9 cellular contexts compared by ENCODE assay signal in genomic region chr16:31215287-31216115, GRCh38. TPM values are rescaled to one million over a fixed set of nuclear protein-coding genes. Genes with fewer than 3 reads are reported as not detected.
DNase-seq lines count a peak whose midpoint lies in the region; ATAC-seq, FAIRE-seq and TF ChIP-seq lines count a peak whose summit lies in the region.
"Had no signal": no experiment of that assay in that cellular context is flagged by ENCODE, and none has a peak within 500 bp of the region (broad histone marks: within the 10 kb centered on the region; RNA-seq: fewer than 3 reads in every experiment).

No MANE protein-coding gene starts in this region.

- H3K4me1 ChIP-seq in A673 (ENCODE audit: insufficient read depth, low read length, poor library complexity, severe bottlenecking) (peaks cover 15% of the 10 kb centered on the region), muscle layer of duodenum (ENCODE audit: control insufficient read depth in 1 of 2, insufficient read depth in 2 of 2, low read length in 2 of 2) (peaks cover 8 to 28% of the 10 kb centered on the region in 2 donors)

- peaks cover 16 to 24% (median 17%) of the 10 kb centered on the region in 3 donors for H3K4me1 Mint-ChIP-seq in T-cell

- no peak overlapping the region for H3K27ac Mint-ChIP-seq in T-cell

- TF ChIP-seq CTCF in A673 (conservative IDR thresholded peaks at IDR 0.05; ENCODE audit: low read depth, low read length) (no peak), epithelial cell of proximal tubule (conservative IDR thresholded peaks at IDR 0.05; ENCODE audit: low read depth, low read length) (no peak)

- no peaks in the 10 kb centered on the region for H3K9me3 Mint-ChIP-seq in T-cell

- H3K9me3 ChIP-seq in A673 (ENCODE audit: low read depth, low read length, poor library complexity, severe bottlenecking) = no peaks in the 10 kb centered on the region
- H3K9me3 ChIP-seq in muscle layer of duodenum (ENCODE audit: control insufficient read depth in 1 of 2, low read length in 2 of 2) = no peaks in the 10 kb centered on the region

- intact Hi-C loops in A673 (cut with micrococcal nuclease; ENCODE audit: unreplicated experiment) = no loop called here

- ATAC-seq in T-cell (replicated peaks in 1 of 4) (peak; percentile 39 to 69 (median 46)), HG02938 (IDR thresholded peaks at IDR 0.05; ENCODE audit: unreplicated experiment) (no peak)

- peak; percentile 69 for FAIRE-seq in GM12891 (lab: Jason Lieb, UNC)

- POLR2A ChIA-PET in A673 (lab: Charles Lee; ENCODE audit: low non-redundant PET) (interaction anchor here (0.5 kb wide), 1 partner anchor 29 kb away, joined by 7 read pairs; no protein-coding TSS in a partner anchor), T-cell (lab: Charles Lee) (interaction anchor here in 1 of 2 donors (0.5 to 0.9 kb wide), 2 partner anchors 18 to 34 kb away, joined by 3 read pairs; no protein-coding TSS in a partner anchor)

- peaks cover 48% of the 10 kb centered on the region for H3K27me3 ChIP-seq in A673 (replicated peaks; ENCODE audit: insufficient read depth, low read depth, low read length, poor library complexity)
- H3K27me3 ChIP-seq in muscle layer of duodenum (ENCODE audit: low read depth, low read length) = peaks cover 25% of the 10 kb centered on the region

- peak overlapping the region; percentile 67 to 74 (median 70) for H3K4me3 Mint-ChIP-seq in T-cell

- H3K4me3 ChIP-seq in A673 (ENCODE audit: low read depth, low read length, poor library complexity, severe bottlenecking) = peak overlapping the region; percentile 41
- H3K4me3 ChIP-seq in epithelial cell of proximal tubule (ENCODE audit: low read depth, low read length) = peak overlapping the region; percentile 42
- H3K4me3 ChIP-seq in muscle layer of duodenum (ENCODE audit: low read depth in 1 of 2, low read length in 2 of 2) = peak overlapping the region; percentile 30 to 75

- DNase-seq in A673 (ENCODE audit: low spot score) = peak; percentile 55
- DNase-seq in GM12891 (ENCODE audit: insufficient read length, low spot score) = no peak
- peak in 6 of 34 experiments; percentile 16 to 28 (median 18) for DNase-seq in T-cell
- DNase-seq in epithelial cell of proximal tubule (ENCODE audit: low read depth) = no peak
- DNase-seq in activated CD8-positive, alpha-beta memory T cell treated with anti-CD3 and anti-CD28 coated beads for 24 hours = no peak
- no peak for DNase-seq in erythroblast (lab: John Stamatoyannopoulos, UW)

- no TSS peak for BruUV-seq in A673 (replicated peaks; lab: Mats Ljungman, UMichigan)

- H3K36me3 Mint-ChIP-seq in T-cell = no peaks in the 10 kb centered on the region

- TF ChIP-seq POLR2A in GM12891 (IDR thresholded peaks at IDR 0.05; ENCODE audit: low read depth, low read length) (no peak), erythroblast (IDR thresholded peaks at IDR 0.05; ENCODE audit: low read length) (no peak)

- no peak overlapping the region for H3K27ac ChIP-seq in A673 (ENCODE audit: low read depth, low read length, poor library complexity, severe bottlenecking)
- no peak overlapping the region for H3K27ac ChIP-seq in muscle layer of duodenum (ENCODE audit: low read length)
- H3K27ac ChIP-seq: epithelial cell of prostate had no signal

- H3K36me3 ChIP-seq in A673 (ENCODE audit: insufficient read depth, low read length, poor library complexity, severe bottlenecking) (no peaks in the 10 kb centered on the region), muscle layer of duodenum (ENCODE audit: control insufficient read depth in 1 of 2, insufficient read depth in 2 of 2, low read length in 2 of 2) (no peaks in the 10 kb centered on the region)

- H3K27me3 Mint-ChIP-seq in T-cell = peaks cover 27 to 52% of the 10 kb centered on the region in 2 donors

- CTCF ChIA-PET in A673 (lab: Charles Lee) (interaction anchor here (0.6 kb wide), 2 partner anchors 10 to 54 kb away, joined by 3 read pairs; no protein-coding TSS in a partner anchor), T-cell (lab: Charles Lee) (interaction anchor here in 1 of 2 donors (1.1 kb wide), 1 partner anchor 15 kb away, joined by 3 read pairs; no protein-coding TSS in a partner anchor)

TF ChIP-seq in GM12891, 5 proteins besides CTCF, POLR2A, EP300 and RAD21:
- TF ChIP-seq POU2F2 (IDR thresholded peaks at IDR 0.05; ENCODE audit: low read depth, low read length) = no peak
- no peak for TF ChIP-seq PAX5 (IDR thresholded peaks at IDR 0.05; ENCODE audit: insufficient read depth, low read length, severe bottlenecking)
- TF ChIP-seq TAF1 (IDR thresholded peaks at IDR 0.05; ENCODE audit: low read depth, low read length) = no peak
- no peak for TF ChIP-seq POLR2AphosphoS5 (IDR thresholded peaks at IDR 0.05; ENCODE audit: low read depth, low read length)
- no peak for TF ChIP-seq SPI1 (IDR thresholded peaks at IDR 0.05; ENCODE audit: low read depth, low read length)

RNA-seq across cellular contexts. Expression of gene PYDC1, which starts 1.4 kb away (rescaled TPM):
- total RNA-seq in A673 (2021) = not detected in 2 replicates
- polyA plus RNA-seq in GM12891 (2012; ENCODE audit: low read depth, missing spikeins) = not detected
- not detected for total RNA-seq in T-cell
- total RNA-seq in epithelial cell of proximal tubule = not detected in 2 replicates

RNA-seq across cellular contexts. Expression of gene TRIM72, which starts 1.6 kb away (rescaled TPM):
- total RNA-seq in A673 (2021) (0.04 TPM in 1 of 2 replicates, not detected in the other), T-cell (under 1 TPM in 3 of 5 donors, not detected in 2; 0.03 to 0.09 (median 0.09) TPM), epithelial cell of proximal tubule (not detected in 2 replicates)
- polyA plus RNA-seq in GM12891 (2012; ENCODE audit: low read depth, missing spikeins) = 0.01 TPM

RNA-seq across cellular contexts. Expression of gene PYCARD, which starts 12.9 kb away (rescaled TPM):
- total RNA-seq in A673 (2021) (1.8 and 2.0 TPM in 2 replicates), T-cell (10 to 100 TPM; 16.1 to 40.3 (median 33.4) TPM), epithelial cell of proximal tubule (22.0 and 43.5 TPM in 2 replicates)
- polyA plus RNA-seq in GM12891 (2012; ENCODE audit: low read depth, missing spikeins) = 45.9 TPM

RNA-seq across cellular contexts. Expression of gene FUS, which starts 35.6 kb away (rescaled TPM):
- total RNA-seq in A673 (2021) (1,134 and 1,264 TPM in 2 replicates), T-cell (100 to 1,000 TPM; 410 to 963 (median 434) TPM), epithelial cell of proximal tubule (67.2 and 83.8 TPM in 2 replicates)
- polyA plus RNA-seq in GM12891 (2012; ENCODE audit: low read depth, missing spikeins) = 528 TPM

RNA-seq across cellular contexts. Expression of gene ITGAM, which starts 44.3 kb away (rescaled TPM):
- total RNA-seq in A673 (2021) (0.35 and 0.92 TPM in 2 replicates), T-cell (10 to 100 TPM in 2 of 5 donors, 1 to 10 TPM in 3; 1.8 to 20.0 (median 4.1) TPM), epithelial cell of proximal tubule (0.06 and 0.72 TPM in 2 replicates)
- 7.4 TPM for polyA plus RNA-seq in GM12891 (2012; ENCODE audit: low read depth, missing spikeins)
